In genomic region chr9:35714123-35714522, GRCh38 we compare ENCODE assay signal across 18 cellular contexts. TPM values are rescaled to one million over a fixed set of nuclear protein-coding genes. Genes with fewer than 3 reads are reported as not detected.
A peak's percentile ranks its signal among the peaks of the same experiment; 100 is the strongest.
DNase-seq lines count a peak whose midpoint lies in the region; ATAC-seq, FAIRE-seq and TF ChIP-seq lines count a peak whose summit lies in the region.
"Had no signal": no experiment of that assay in that cellular context is flagged by ENCODE, and none has a peak within 500 bp of the region (broad histone marks: within the 10 kb centered on the region; RNA-seq: fewer than 3 reads in every experiment).

No MANE protein-coding gene starts in this region.

- H3K27ac Mint-ChIP-seq in activated naive CD4-positive, alpha-beta T cell treated with anti-CD3 and anti-CD28 coated beads, Interleukin-2, amount 10 ng/mL, durations not matched to agents 7 days and 5 days: peak overlapping the region; percentile 2

- H3K27ac ChIP-seq in K562 (ENCODE audit: extremely low read depth, low read depth, low read length) (no peak overlapping the region), stomach smooth muscle (ENCODE audit: low read length) (peak overlapping the region; percentile 41)
- H3K27ac ChIP-seq: BLaER1 treated with 17β-estradiol and CSF1 and Interleukin-3, amounts not matched to agents 10 nM and 100 nM; PC-9 had no signal

- H3K9ac ChIP-seq in K562 (ENCODE audit: insufficient read depth in 1 of 2, low read depth in 2 of 2, low read length in 2 of 2): no peak overlapping the region
- no peak overlapping the region for H3K9ac ChIP-seq in stomach smooth muscle (ENCODE audit: low read length in 2 of 2)
- H3K9ac ChIP-seq: BLaER1 treated with 17β-estradiol and CSF1 and Interleukin-3, amounts not matched to agents 10 nM and 100 nM had no signal

- no peaks in the 10 kb centered on the region for H3K27me3 Mint-ChIP-seq in activated naive CD4-positive, alpha-beta T cell treated with anti-CD3 and anti-CD28 coated beads, Interleukin-2, amount 10 ng/mL, durations not matched to agents 7 days and 5 days
- H3K27me3 Mint-ChIP-seq: IgD-negative memory B cell had no signal

- ATAC-seq in K562: no peak
- ATAC-seq in left lobe of liver: peak; percentile 38

- H3K4me1 ChIP-seq in K562 (replicated peaks in 1 of 2; ENCODE audit: control insufficient read depth in 2 of 2, insufficient read depth in 2 of 2, low read length in 2 of 2): no peaks in the 10 kb centered on the region
- H3K4me1 ChIP-seq in stomach smooth muscle (ENCODE audit: control insufficient read depth, insufficient read depth, low read length): no peaks in the 10 kb centered on the region
- H3K4me1 ChIP-seq: HAP-1 had no signal

- H3K36me3 Mint-ChIP-seq in activated naive CD4-positive, alpha-beta T cell treated with anti-CD3 and anti-CD28 coated beads, Interleukin-2, amount 10 ng/mL, durations not matched to agents 7 days and 5 days: peaks cover 79% of the 10 kb centered on the region

- H2AFZ ChIP-seq in K562 (ENCODE audit: low read depth, low read length): no peak overlapping the region
- H2AFZ ChIP-seq: PC-9 had no signal

- H3K4me3 Mint-ChIP-seq in activated naive CD4-positive, alpha-beta T cell treated with anti-CD3 and anti-CD28 coated beads, Interleukin-2, amount 10 ng/mL, durations not matched to agents 7 days and 5 days: no peak overlapping the region
- H3K4me3 Mint-ChIP-seq: IgD-negative memory B cell had no signal

- TF ChIP-seq RAD21 in K562 (CRISPR knock-in tag; conservative IDR thresholded peaks at IDR 0.05 in 1 of 2, IDR thresholded peaks at IDR 0.05 in 1 of 2): no peak

- H3K79me2 ChIP-seq in K562 (ENCODE audit: control insufficient read depth, insufficient read depth, low read length): no peaks in the 10 kb centered on the region

- no peaks in the 10 kb centered on the region for H3K27me3 ChIP-seq in K562 (ENCODE audit: control insufficient read depth in 2 of 2, insufficient read depth in 2 of 2, low read length in 2 of 2)
- H3K27me3 ChIP-seq in stomach smooth muscle (ENCODE audit: control insufficient read depth in 1 of 2, insufficient read depth in 2 of 2, low read length in 2 of 2): no peaks in the 10 kb centered on the region
- H3K27me3 ChIP-seq: BLaER1 treated with 17β-estradiol and CSF1 and Interleukin-3, amounts not matched to agents 10 nM and 100 nM had no signal

- no peak for TF ChIP-seq EP300 in K562 (IDR thresholded peaks at IDR 0.05; ENCODE audit: low read length)

- POLR2A ChIA-PET in K562 (lab: Yijun Ruan, JAX): interaction anchor here (1.2 to 2.5 kb wide), 5 partner anchors 9 to 50 kb away, joined by 3 to 17 read pairs (median 4); partner anchors contain the start of genes CREB3 and TLN1

- no peak overlapping the region for H3K4me2 ChIP-seq in K562 (ENCODE audit: insufficient read depth, low read length)
- H3K4me2 ChIP-seq: BLaER1 treated with 17β-estradiol and CSF1 and Interleukin-3, amounts not matched to agents 10 nM and 100 nM; PC-9 had no signal

- H3K9me3 ChIP-seq in K562 (replicated peaks; ENCODE audit: control insufficient read depth, insufficient read depth, low read depth, low read length) (no peaks in the 10 kb centered on the region), stomach smooth muscle (ENCODE audit: control insufficient read depth in 2 of 2, low read length in 2 of 2) (no peaks in the 10 kb centered on the region)
- H3K9me3 ChIP-seq: BLaER1 treated with 17β-estradiol and CSF1 and Interleukin-3, amounts not matched to agents 10 nM and 100 nM; HAP-1 had no signal

- H3K4me3 ChIP-seq in K562 (no peak overlapping the region), stomach smooth muscle (ENCODE audit: low read length in 2 of 2) (no peak overlapping the region)
- H3K4me3 ChIP-seq: BLaER1 treated with 17β-estradiol and CSF1 and Interleukin-3, amounts not matched to agents 10 nM and 100 nM; HAP-1; PC-9 had no signal

- DNase-seq in activated naive CD4-positive, alpha-beta T cell treated with anti-CD3 and anti-CD28 coated beads, Interleukin-2, amount 10 ng/mL, durations not matched to agents 7 days and 5 days: no peak
- DNase-seq in activated naive CD4-positive, alpha-beta T cell treated with anti-CD3 and anti-CD28 coated beads, Interleukin-2, amount 50 U/mL, for 16 hours: no peak
- DNase-seq in K562 (ENCODE audit: extremely low read depth in 1 of 4, low spot score in 3 of 4): no peak
- no peak for DNase-seq in left lobe of liver (ENCODE audit: low spot score)
- DNase-seq in NCI-H1930 (lab: John Stamatoyannopoulos, UW): no peak
- no peak for DNase-seq in NCI-H1092 (lab: John Stamatoyannopoulos, UW)
- DNase-seq in stimulated activated naive CD4-positive, alpha-beta T cell treated with Interleukin-2 at 50 U/mL for 16 hours (lab: John Stamatoyannopoulos, UW): no peak
- DNase-seq: 8988T, DMS153, EL, NCI-H1048, NCI-H1694, NCI-H748 treated with DMSO at 0.1 percent for 48 hours, PC-9 had no signal

- no peaks in the 10 kb centered on the region for H4K20me1 ChIP-seq in K562 (replicated peaks; ENCODE audit: control insufficient read depth, insufficient read depth, low read length)

- in situ Hi-C loops in K562 (cut with MboI): no loop called here

- BruUV-seq in K562 (replicated peaks; lab: Mats Ljungman, UMichigan): no TSS peak

- no peaks in the 10 kb centered on the region for H3K9me3 Mint-ChIP-seq in activated naive CD4-positive, alpha-beta T cell treated with anti-CD3 and anti-CD28 coated beads, Interleukin-2, amount 10 ng/mL, durations not matched to agents 7 days and 5 days
- H3K9me3 Mint-ChIP-seq: IgD-negative memory B cell had no signal

- WGBS in K562 (ENCODE audit: insufficient coverage, low coverage, missing lambda C conversion rate): 90% methylated on average over 6 of the region's 6 CpGs

- TF ChIP-seq CTCF in K562 (IDR thresholded peaks at IDR 0.05 in 2 of 3, conservative IDR thresholded peaks at IDR 0.05 in 1 of 3; ENCODE audit: insufficient read depth in 2 of 3, low read depth in 1 of 3, low read length in 3 of 3): no peak

- H3K36me3 ChIP-seq in K562 (ENCODE audit: control insufficient read depth, insufficient read depth, low read length) (peaks cover 90% of the 10 kb centered on the region; the same call in 2 of the 3 replicates), stomach smooth muscle (ENCODE audit: control insufficient read depth in 2 of 2, insufficient read depth in 2 of 2, low read length in 2 of 2) (peaks cover 87% of the 10 kb centered on the region in 2 donors)

- H3K4me1 Mint-ChIP-seq in activated naive CD4-positive, alpha-beta T cell treated with anti-CD3 and anti-CD28 coated beads, Interleukin-2, amount 10 ng/mL, durations not matched to agents 7 days and 5 days: no peaks in the 10 kb centered on the region

- no peak for TF ChIP-seq POLR2A in K562 (conservative IDR thresholded peaks at IDR 0.05)

- no peaks in the 10 kb centered on the region for H3K9me1 ChIP-seq in K562 (ENCODE audit: control insufficient read depth, insufficient read depth, low read length)

- CTCF ChIA-PET in activated naive CD4-positive, alpha-beta T cell treated with anti-CD3 and anti-CD28 coated beads, Interleukin-2, amount 10 ng/mL, durations not matched to agents 7 days and 5 days (lab: Charles Lee): interaction anchor here (6.7 kb wide), 1 partner anchor 18 kb away, joined by 31 read pairs; no protein-coding TSS in a partner anchor
- CTCF ChIA-PET in K562 (lab: Yijun Ruan, JAX; ENCODE audit: low intra/inter-chr PET ratio): no interaction called here

- intact Hi-C loops in K562 (cut with micrococcal nuclease): no loop called here

- FAIRE-seq in K562 (lab: Jason Lieb, UNC): no peak

RNA-seq across cellular contexts. Expression of gene TLN1, which starts 17.9 kb away (rescaled TPM):
- 276 and 411 TPM in 2 replicates for total RNA-seq in K562 (2011; cell fraction: chromatin; rRNA removed; ENCODE audit: low replicate concordance)
- total RNA-seq in K562 (2011; cell fraction: nucleolus; rRNA removed): 190 and 200 TPM in 2 replicates
- total RNA-seq in K562 (2011; cell fraction: nucleoplasm; rRNA removed): 167 and 186 TPM in 2 replicates
- total RNA-seq in K562 (2014; rRNA removed): 94.3 and 121 TPM in 2 replicates
- total RNA-seq in K562 (2014; rRNA removed; fragmentation: Illumina TruSeq; extraction: Trizol): 40.9 and 44.0 TPM in 2 replicates
- 49.4 and 50.7 TPM in 2 replicates for total RNA-seq in K562 (2015; rRNA removed; fragmentation: Illumina TruSeq; extraction: Trizol)
- 201 and 240 TPM in 2 replicates for total RNA-seq in K562 (2021)
- 54.8 and 98.5 TPM in 2 replicates for polyA plus RNA-seq in K562 (2011; rRNA removed)
- polyA plus RNA-seq in K562 (2011; cell fraction: cytosol; rRNA removed): 49.0 and 84.8 TPM in 2 replicates
- polyA plus RNA-seq in K562 (2011; cell fraction: nucleus; rRNA removed): 81.3 and 128 TPM in 2 replicates
- polyA plus RNA-seq in K562 (2012): 116 and 190 TPM in 2 replicates
- polyA plus RNA-seq in K562 (2014; fragmentation: Illumina TruSeq; extraction: Trizol): 75.1 and 98.7 TPM in 2 replicates
- polyA plus RNA-seq in K562 (2014; fragmentation: Nextera tagmentation; extraction: Ambion mirVana): 10 to 100 TPM in 1 of 2 experiments, 1 to 10 TPM in 1; 3.6 to 10.2 TPM
- 49.2 and 72.0 TPM in 2 replicates for polyA plus RNA-seq in K562 (2014; rRNA removed)
- polyA minus RNA-seq in K562 (2011; rRNA and poly(A)+ RNA removed): 190 and 196 TPM in 2 replicates
- polyA minus RNA-seq in K562 (2011; cell fraction: cytosol; rRNA and poly(A)+ RNA removed): 278 and 355 TPM in 2 replicates
- polyA minus RNA-seq in K562 (2011; cell fraction: nucleus; rRNA and poly(A)+ RNA removed): 62.3 and 63.3 TPM in 2 replicates
- 107 TPM for total RNA-seq in left lobe of liver

RNA-seq across cellular contexts. Expression of gene CREB3, which starts 18.3 kb away (rescaled TPM):
- 13.6 and 27.1 TPM in 2 replicates for total RNA-seq in K562 (2011; cell fraction: chromatin; rRNA removed; ENCODE audit: low replicate concordance)
- 20.3 and 23.0 TPM in 2 replicates for total RNA-seq in K562 (2011; cell fraction: nucleolus; rRNA removed)
- 14.0 and 18.6 TPM in 2 replicates for total RNA-seq in K562 (2011; cell fraction: nucleoplasm; rRNA removed)
- total RNA-seq in K562 (2014; rRNA removed) (18.3 and 19.3 TPM in 2 replicates), K562 (2014; rRNA removed; fragmentation: Illumina TruSeq; extraction: Trizol) (10.6 and 10.8 TPM in 2 replicates), K562 (2015; rRNA removed; fragmentation: Illumina TruSeq; extraction: Trizol) (13.1 and 14.9 TPM in 2 replicates), K562 (2021) (16.5 and 17.0 TPM in 2 replicates), left lobe of liver (13.9 TPM)
- polyA plus RNA-seq in K562 (2011; rRNA removed) (8.1 and 9.4 TPM in 2 replicates), K562 (2014; fragmentation: Illumina TruSeq; extraction: Trizol) (17.1 and 18.3 TPM in 2 replicates), K562 (2014; fragmentation: Nextera tagmentation; extraction: Ambion mirVana) (1 to 10 TPM; 5.7 to 9.4 TPM), K562 (2014; rRNA removed) (15.3 TPM in 2 replicates)
- 7.9 and 14.4 TPM in 2 replicates for polyA plus RNA-seq in K562 (2011; cell fraction: cytosol; rRNA removed)
- 16.5 and 20.0 TPM in 2 replicates for polyA plus RNA-seq in K562 (2011; cell fraction: nucleus; rRNA removed)
- 14.9 and 23.7 TPM in 2 replicates for polyA plus RNA-seq in K562 (2012)
- polyA minus RNA-seq in K562 (2011; rRNA and poly(A)+ RNA removed): 4.0 and 4.5 TPM in 2 replicates
- polyA minus RNA-seq in K562 (2011; cell fraction: cytosol; rRNA and poly(A)+ RNA removed): 4.2 and 4.7 TPM in 2 replicates
- polyA minus RNA-seq in K562 (2011; cell fraction: nucleus; rRNA and poly(A)+ RNA removed): 7.4 and 7.9 TPM in 2 replicates

RNA-seq across cellular contexts. Expression of gene TPM2, which starts 24.4 kb away (rescaled TPM):
- 40.2 and 54.0 TPM in 2 replicates for total RNA-seq in K562 (2011; cell fraction: chromatin; rRNA removed; ENCODE audit: low replicate concordance)
- total RNA-seq in K562 (2011; cell fraction: nucleolus; rRNA removed): 25.3 and 29.3 TPM in 2 replicates
- 34.5 and 39.0 TPM in 2 replicates for total RNA-seq in K562 (2011; cell fraction: nucleoplasm; rRNA removed)
- total RNA-seq in K562 (2014; rRNA removed) (4.5 TPM in 2 replicates), K562 (2014; rRNA removed; fragmentation: Illumina TruSeq; extraction: Trizol) (1.7 and 1.8 TPM in 2 replicates), K562 (2015; rRNA removed; fragmentation: Illumina TruSeq; extraction: Trizol) (2.9 and 3.3 TPM in 2 replicates), K562 (2021) (6.9 and 9.1 TPM in 2 replicates), left lobe of liver (6.6 TPM)
- polyA plus RNA-seq in K562 (2011; rRNA removed) (4.6 and 7.9 TPM in 2 replicates), K562 (2014; fragmentation: Illumina TruSeq; extraction: Trizol) (4.9 and 5.2 TPM in 2 replicates), K562 (2014; fragmentation: Nextera tagmentation; extraction: Ambion mirVana) (under 1 TPM; 0.28 to 0.56 TPM), K562 (2014; rRNA removed) (9.8 and 16.1 TPM in 2 replicates)
- 1.1 and 2.0 TPM in 2 replicates for polyA plus RNA-seq in K562 (2011; cell fraction: cytosol; rRNA removed)
- 63.3 and 81.9 TPM in 2 replicates for polyA plus RNA-seq in K562 (2011; cell fraction: nucleus; rRNA removed)
- 7.8 and 11.9 TPM in 2 replicates for polyA plus RNA-seq in K562 (2012)
- polyA minus RNA-seq in K562 (2011; rRNA and poly(A)+ RNA removed): 0.91 and 1.3 TPM in 2 replicates
- polyA minus RNA-seq in K562 (2011; cell fraction: cytosol; rRNA and poly(A)+ RNA removed): 2.1 and 5.4 TPM in 2 replicates
- polyA minus RNA-seq in K562 (2011; cell fraction: nucleus; rRNA and poly(A)+ RNA removed): 5.0 and 5.3 TPM in 2 replicates
- polyA plus RNA-seq: IgD-negative memory B cell had no signal

RNA-seq across cellular contexts. Expression of gene GBA2, which starts 34.9 kb away (rescaled TPM):
- 274 and 418 TPM in 2 replicates for total RNA-seq in K562 (2011; cell fraction: chromatin; rRNA removed; ENCODE audit: low replicate concordance)
- 163 and 173 TPM in 2 replicates for total RNA-seq in K562 (2011; cell fraction: nucleolus; rRNA removed)
- 160 and 174 TPM in 2 replicates for total RNA-seq in K562 (2011; cell fraction: nucleoplasm; rRNA removed)
- total RNA-seq in K562 (2014; rRNA removed): 28.5 and 32.6 TPM in 2 replicates
- total RNA-seq in K562 (2014; rRNA removed; fragmentation: Illumina TruSeq; extraction: Trizol): 27.2 and 29.3 TPM in 2 replicates
- 32.1 and 32.7 TPM in 2 replicates for total RNA-seq in K562 (2015; rRNA removed; fragmentation: Illumina TruSeq; extraction: Trizol)
- 39.4 and 45.0 TPM in 2 replicates for total RNA-seq in K562 (2021)
- 42.2 and 58.0 TPM in 2 replicates for polyA plus RNA-seq in K562 (2011; rRNA removed)
- polyA plus RNA-seq in K562 (2011; cell fraction: cytosol; rRNA removed): 37.5 and 42.3 TPM in 2 replicates
- polyA plus RNA-seq in K562 (2011; cell fraction: nucleus; rRNA removed): 311 and 346 TPM in 2 replicates
- polyA plus RNA-seq in K562 (2012): 41.0 and 65.6 TPM in 2 replicates
- 38.4 and 40.3 TPM in 2 replicates for polyA plus RNA-seq in K562 (2014; fragmentation: Illumina TruSeq; extraction: Trizol)
- 10 to 100 TPM; 14.1 to 24.3 TPM for polyA plus RNA-seq in K562 (2014; fragmentation: Nextera tagmentation; extraction: Ambion mirVana)
- 60.4 and 63.2 TPM in 2 replicates for polyA plus RNA-seq in K562 (2014; rRNA removed)
- 47.8 and 48.8 TPM in 2 replicates for polyA minus RNA-seq in K562 (2011; rRNA and poly(A)+ RNA removed)
- 12.4 and 17.6 TPM in 2 replicates for polyA minus RNA-seq in K562 (2011; cell fraction: cytosol; rRNA and poly(A)+ RNA removed)
- polyA minus RNA-seq in K562 (2011; cell fraction: nucleus; rRNA and poly(A)+ RNA removed): 56.4 and 96.6 TPM in 2 replicates
- total RNA-seq in left lobe of liver: 44.0 TPM

RNA-seq across cellular contexts. Expression of gene RGP1, which starts 35.0 kb away (rescaled TPM):
- 17.9 and 29.7 TPM in 2 replicates for total RNA-seq in K562 (2011; cell fraction: chromatin; rRNA removed; ENCODE audit: low replicate concordance)
- 15.4 and 17.2 TPM in 2 replicates for total RNA-seq in K562 (2011; cell fraction: nucleolus; rRNA removed)
- 21.6 and 28.2 TPM in 2 replicates for total RNA-seq in K562 (2011; cell fraction: nucleoplasm; rRNA removed)
- total RNA-seq in K562 (2014; rRNA removed): 6.5 and 7.5 TPM in 2 replicates
- total RNA-seq in K562 (2014; rRNA removed; fragmentation: Illumina TruSeq; extraction: Trizol): 6.5 and 7.0 TPM in 2 replicates
- total RNA-seq in K562 (2015; rRNA removed; fragmentation: Illumina TruSeq; extraction: Trizol): 6.5 and 6.7 TPM in 2 replicates
- 12.3 and 13.8 TPM in 2 replicates for total RNA-seq in K562 (2021)
- polyA plus RNA-seq in K562 (2011; rRNA removed): 10.1 and 11.0 TPM in 2 replicates
- 9.1 and 9.6 TPM in 2 replicates for polyA plus RNA-seq in K562 (2011; cell fraction: cytosol; rRNA removed)
- polyA plus RNA-seq in K562 (2011; cell fraction: nucleus; rRNA removed): 21.5 and 24.4 TPM in 2 replicates
- polyA plus RNA-seq in K562 (2012): 8.2 and 8.9 TPM in 2 replicates
- 9.8 and 10.7 TPM in 2 replicates for polyA plus RNA-seq in K562 (2014; fragmentation: Illumina TruSeq; extraction: Trizol)
- polyA plus RNA-seq in K562 (2014; fragmentation: Nextera tagmentation; extraction: Ambion mirVana): under 1 TPM; 0.42 to 0.95 TPM
- 6.9 and 7.9 TPM in 2 replicates for polyA plus RNA-seq in K562 (2014; rRNA removed)
- 10.7 and 13.3 TPM in 2 replicates for polyA minus RNA-seq in K562 (2011; rRNA and poly(A)+ RNA removed)
- 4.7 and 7.2 TPM in 2 replicates for polyA minus RNA-seq in K562 (2011; cell fraction: cytosol; rRNA and poly(A)+ RNA removed)
- polyA minus RNA-seq in K562 (2011; cell fraction: nucleus; rRNA and poly(A)+ RNA removed): 11.0 and 16.7 TPM in 2 replicates
- total RNA-seq in left lobe of liver: 14.5 TPM
